ENCODE assay signal across 3 cellular contexts in the genomic region with DNA sequence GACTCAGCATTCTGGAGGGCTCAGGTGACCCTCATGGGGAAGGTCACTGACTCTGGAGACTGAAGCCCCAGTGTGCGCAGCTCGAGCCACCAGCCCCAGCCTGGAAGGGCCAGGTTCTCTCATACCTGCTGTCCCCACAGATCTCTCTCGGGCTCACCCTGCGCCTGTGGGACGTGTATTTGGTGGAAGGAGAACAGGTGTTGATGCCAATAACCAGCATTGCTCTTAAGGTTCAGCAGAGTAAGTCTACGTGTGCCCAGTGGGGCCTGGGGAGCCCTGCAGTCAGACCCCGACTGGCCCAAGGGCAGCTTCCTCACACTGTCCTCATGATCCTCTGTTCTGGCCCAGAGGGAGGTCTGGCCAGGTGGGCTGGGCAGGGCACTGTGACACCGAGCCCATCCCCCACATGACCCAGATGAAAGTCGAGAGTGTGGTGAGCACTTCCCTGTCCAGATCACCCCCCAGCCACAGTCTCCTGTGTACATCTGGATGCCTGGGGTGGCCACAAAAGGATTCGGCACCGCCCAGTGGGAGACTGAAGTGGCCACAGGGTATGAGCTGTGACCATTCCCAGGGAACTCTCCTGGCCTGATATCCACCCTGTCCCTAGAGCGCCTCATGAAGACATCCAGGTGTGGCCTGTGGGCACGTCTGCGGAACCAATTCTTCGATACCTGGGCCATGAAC. TPM values are rescaled to one million over a fixed set of nuclear protein-coding genes. Genes with fewer than 3 reads are reported as not detected.
"Had no signal": no experiment of that assay in that cellular context is flagged by ENCODE, and none has a peak within 500 bp of the region (broad histone marks: within the 10 kb centered on the region; RNA-seq: fewer than 3 reads in every experiment).

No MANE protein-coding gene starts in this region.

RNA-seq across cellular contexts. Expression of gene USP6, which starts 21.8 kb away (rescaled TPM):
- total RNA-seq: GM23248, HT-29, IMR-90 had no signal
